ENCODE assay signal across 11 cellular contexts in the genomic region with DNA sequence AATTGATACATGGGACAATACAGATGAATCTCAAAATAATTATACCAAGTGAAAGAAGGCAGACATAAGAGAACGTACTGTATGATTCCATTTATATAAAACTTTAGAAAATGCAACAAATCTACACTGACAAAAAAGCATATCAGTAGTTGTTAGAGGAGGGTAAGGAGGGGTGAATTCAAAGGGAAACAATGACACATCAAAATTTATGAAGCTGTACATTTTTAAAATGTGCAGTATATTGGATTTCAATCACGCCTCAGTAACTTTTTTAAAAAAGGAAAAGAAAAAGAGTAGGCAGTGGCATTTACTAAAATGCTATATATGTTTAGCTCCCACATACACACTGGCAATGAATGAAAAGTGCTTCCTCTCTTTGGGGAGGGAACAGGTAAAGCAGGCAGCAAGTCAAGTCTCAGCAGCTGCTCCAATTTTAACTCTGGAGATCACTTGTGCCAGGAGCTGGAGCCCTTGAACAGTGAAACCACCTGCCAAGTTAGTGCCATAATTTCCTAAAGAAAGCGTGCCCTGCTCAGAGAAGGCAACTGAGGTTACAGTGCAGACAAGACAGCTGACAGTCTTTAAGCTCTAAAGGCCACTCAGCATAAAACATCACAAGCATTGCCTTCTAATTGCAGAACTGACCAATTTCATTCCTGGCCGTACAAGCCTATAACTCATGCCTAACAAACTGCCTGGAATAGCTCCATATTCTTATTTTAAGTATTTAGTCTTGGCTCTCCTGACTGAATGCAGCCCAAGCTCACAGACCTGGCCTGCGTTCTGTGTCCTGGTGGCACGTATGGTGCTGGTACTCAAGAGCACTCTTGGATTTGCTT. TPM values are rescaled to one million over a fixed set of nuclear protein-coding genes. Genes with fewer than 3 reads are reported as not detected.
DNase-seq lines count a peak whose midpoint lies in the region; ATAC-seq and TF ChIP-seq lines count a peak whose summit lies in the region.
"Had no signal": no experiment of that assay in that cellular context is flagged by ENCODE, and none has a peak within 500 bp of the region (broad histone marks: within the 10 kb centered on the region; RNA-seq: fewer than 3 reads in every experiment).

No MANE protein-coding gene starts in this region.

- H3K27ac Mint-ChIP-seq in brain, result peak overlapping the region in 3 of 5 experiments; percentile 30 to 53 (median 45)
- H3K27ac Mint-ChIP-seq: T-helper 1 cell treated with Interleukin-12 subunit alpha and Interleukin-12 subunit beta and Interleukin-4 antibody, amounts not matched to agents 30 μg/mL and 1 μg/mL, for 36 hours had no signal

- ATAC-seq in GM21390 (IDR thresholded peaks at IDR 0.05; ENCODE audit: unreplicated experiment), result no peak

- peaks cover 44% of the 10 kb centered on the region for H3K79me1 ChIP-seq in mesendoderm (ENCODE audit: low read length)

- H3K4me1 ChIP-seq in BLaER1 treated with 17β-estradiol and CSF1 and Interleukin-3, amounts not matched to agents 10 nM and 100 nM, result peaks cover 57 to 100% (median 76%) of the 10 kb centered on the region in 10 experiments
- H3K4me1 ChIP-seq in osteoblast (ENCODE audit: insufficient read depth, low read length), result peaks cover 22% of the 10 kb centered on the region
- no peaks in the 10 kb centered on the region for H3K4me1 ChIP-seq in mesendoderm (ENCODE audit: control insufficient read depth, low read depth, low read length)

- H3K4ac ChIP-seq in mesendoderm (ENCODE audit: low read depth, low read length), result no peak overlapping the region

- no peaks in the 10 kb centered on the region for H3K9me3 Mint-ChIP-seq in brain
- H3K9me3 Mint-ChIP-seq: T-helper 1 cell treated with Interleukin-12 subunit alpha and Interleukin-12 subunit beta and Interleukin-4 antibody, amounts not matched to agents 30 μg/mL and 1 μg/mL, for 36 hours had no signal

- H3K36me3 Mint-ChIP-seq in brain, result peaks cover 14% of the 10 kb centered on the region

- no peak overlapping the region for H3K23ac ChIP-seq in mesendoderm (ENCODE audit: low read length)

- H3K18ac ChIP-seq in mesendoderm (ENCODE audit: low read length), result no peak overlapping the region

- peaks cover 22 to 82% (median 57%) of the 10 kb centered on the region in 11 experiments for H3K36me3 ChIP-seq in BLaER1 treated with 17β-estradiol and CSF1 and Interleukin-3, amounts not matched to agents 10 nM and 100 nM
- H3K36me3 ChIP-seq in osteoblast (ENCODE audit: insufficient read depth, low read length) (no peaks in the 10 kb centered on the region), mesendoderm (ENCODE audit: control insufficient read depth, insufficient read depth, low read length) (no peaks in the 10 kb centered on the region)

- H2BK5ac ChIP-seq in mesendoderm (ENCODE audit: low read length), result no peak overlapping the region

- H3K56ac ChIP-seq in mesendoderm (ENCODE audit: low read length), result no peak overlapping the region

- H2AK5ac ChIP-seq in mesendoderm (ENCODE audit: low read length), result no peak overlapping the region

- DNase-seq in LNCaP clone FGC (ENCODE audit: low read depth) (peak; percentile 74), osteoblast (ENCODE audit: insufficient read length, low spot score, missing footprints) (no peak), mesendoderm (no peak), NCI-H146 treated with DMSO at 0.1 percent for 48 hours (lab: John Stamatoyannopoulos, UW; ENCODE audit: unreplicated experiment) (no peak), HEK293T (ENCODE audit: extremely low spot score) (no peak)
- DNase-seq: kidney glomerular epithelial cell, NCI-H82 had no signal

- no peak overlapping the region for H4K5ac ChIP-seq in mesendoderm (ENCODE audit: low read length)

- H3K27ac ChIP-seq in BLaER1 treated with 17β-estradiol and CSF1 and Interleukin-3, amounts not matched to agents 10 nM and 100 nM, result peak overlapping the region in 2 of 11 experiments; percentile 2 to 12; a peak in 1 of 22 replicates
- H3K27ac ChIP-seq in osteoblast (ENCODE audit: low read depth, low read length) (peak overlapping the region; percentile 34), mesendoderm (ENCODE audit: low read depth, low read length) (no peak overlapping the region)

- no peak overlapping the region for H2BK15ac ChIP-seq in mesendoderm (replicated peaks; ENCODE audit: low read depth)

- H3K9me3 ChIP-seq in BLaER1 treated with 17β-estradiol and CSF1 and Interleukin-3, amounts not matched to agents 10 nM and 100 nM (replicated peaks in 1 of 11), result no peaks in the 10 kb centered on the region
- H3K9me3 ChIP-seq in osteoblast (ENCODE audit: low read depth, low read length), result no peaks in the 10 kb centered on the region

- no peak overlapping the region for H3K4me3 ChIP-seq in BLaER1 treated with 17β-estradiol and CSF1 and Interleukin-3, amounts not matched to agents 10 nM and 100 nM
- H3K4me3 ChIP-seq in LNCaP clone FGC (ENCODE audit: low read depth, low read length) (peak overlapping the region; percentile 3; the same call in 1 of the 2 replicates), osteoblast (ENCODE audit: insufficient read depth, low read length) (no peak overlapping the region), mesendoderm (ENCODE audit: low read length) (no peak overlapping the region)

- peaks cover 100% of the 10 kb centered on the region for H3K79me2 ChIP-seq in osteoblast (ENCODE audit: insufficient read depth, low read length)
- peaks cover 83% of the 10 kb centered on the region for H3K79me2 ChIP-seq in mesendoderm (ENCODE audit: control insufficient read depth, insufficient read depth, low read length)

- peaks cover 3% of the 10 kb centered on the region for H3K27me3 Mint-ChIP-seq in brain

- no peak for TF ChIP-seq CTCF in LNCaP clone FGC (IDR thresholded peaks at IDR 0.05; ENCODE audit: control insufficient read depth, extremely low read depth, insufficient read depth)
- TF ChIP-seq CTCF in brain (conservative IDR thresholded peaks at IDR 0.05), result no peak
- no peak for TF ChIP-seq CTCF in osteoblast (IDR thresholded peaks at IDR 0.05; ENCODE audit: extremely low read depth, low read depth, low read length)

- H2BK120ac ChIP-seq in mesendoderm (ENCODE audit: low read depth, low read length), result no peak overlapping the region

- CTCF ChIA-PET in HEK293T (lab: Yijun Ruan, JAX), result no interaction called here

- no peaks in the 10 kb centered on the region for H3K27me3 ChIP-seq in BLaER1 treated with 17β-estradiol and CSF1 and Interleukin-3, amounts not matched to agents 10 nM and 100 nM
- H3K27me3 ChIP-seq in osteoblast (ENCODE audit: insufficient read depth, low read length) (no peaks in the 10 kb centered on the region), mesendoderm (ENCODE audit: insufficient read depth, low read length, poor library complexity) (no peaks in the 10 kb centered on the region)

- H3K4me2 ChIP-seq in BLaER1 treated with 17β-estradiol and CSF1 and Interleukin-3, amounts not matched to agents 10 nM and 100 nM, result peak overlapping the region; percentile 35 to 94 (median 51)
- no peak overlapping the region for H3K4me2 ChIP-seq in osteoblast (ENCODE audit: insufficient read depth, low read length)
- H3K4me2 ChIP-seq in mesendoderm (ENCODE audit: low read length), result no peak overlapping the region

- peaks cover 74% of the 10 kb centered on the region for H3K4me1 Mint-ChIP-seq in brain

- H2AFZ ChIP-seq in osteoblast (ENCODE audit: low read length), result no peak overlapping the region

- no peak overlapping the region for H4K8ac ChIP-seq in mesendoderm (ENCODE audit: low read depth, low read length)

- peaks cover 85 to 100% (median 100%) of the 10 kb centered on the region in 11 experiments for H4K20me1 ChIP-seq in BLaER1 treated with 17β-estradiol and CSF1 and Interleukin-3, amounts not matched to agents 10 nM and 100 nM
- peaks cover 81% of the 10 kb centered on the region for H4K20me1 ChIP-seq in osteoblast (ENCODE audit: insufficient read depth, low read length)

- POLR2A ChIA-PET in HEK293T (lab: Yijun Ruan, JAX), result interaction anchor here (2.8 kb wide), 1 partner anchor 10 kb away, joined by 14 read pairs; a partner anchor contains a TSS

- no peak overlapping the region for H3K4me3 Mint-ChIP-seq in brain
- H3K4me3 Mint-ChIP-seq: T-helper 1 cell treated with Interleukin-12 subunit alpha and Interleukin-12 subunit beta and Interleukin-4 antibody, amounts not matched to agents 30 μg/mL and 1 μg/mL, for 36 hours had no signal

- peak overlapping the region in 1 of 11 experiments; percentile 25; a peak in 3 of 22 replicates for H3K9ac ChIP-seq in BLaER1 treated with 17β-estradiol and CSF1 and Interleukin-3, amounts not matched to agents 10 nM and 100 nM
- H3K9ac ChIP-seq in mesendoderm (ENCODE audit: low read length), result no peak overlapping the region

- no CpG with 5 or more reads among the region's 6 CpGs for WGBS in mesendoderm (ENCODE audit: extremely low coverage, insufficient coverage, low lambda C conversion rate)

TF ChIP-seq in HEK293T, 16 proteins besides CTCF, POLR2A, EP300 and RAD21:
- TF ChIP-seq, protein P1, sequence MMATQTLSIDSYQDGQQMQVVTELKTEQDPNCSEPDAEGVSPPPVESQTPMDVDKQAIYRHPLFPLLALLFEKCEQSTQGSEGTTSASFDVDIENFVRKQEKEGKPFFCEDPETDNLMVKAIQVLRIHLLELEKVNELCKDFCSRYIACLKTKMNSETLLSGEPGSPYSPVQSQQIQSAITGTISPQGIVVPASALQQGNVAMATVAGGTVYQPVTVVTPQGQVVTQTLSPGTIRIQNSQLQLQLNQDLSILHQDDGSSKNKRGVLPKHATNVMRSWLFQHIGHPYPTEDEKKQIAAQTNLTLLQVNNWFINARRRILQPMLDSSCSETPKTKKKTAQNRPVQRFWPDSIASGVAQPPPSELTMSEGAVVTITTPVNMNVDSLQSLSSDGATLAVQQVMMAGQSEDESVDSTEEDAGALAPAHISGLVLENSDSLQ (IDR thresholded peaks at IDR 0.05), result no peak
- TF ChIP-seq L3MBTL2 (conservative IDR thresholded peaks at IDR 0.05) (no peak), LEF1 (IDR thresholded peaks at IDR 0.05; ENCODE audit: borderline replicate concordance) (no peak), HDGF (IDR thresholded peaks at IDR 0.05; ENCODE audit: borderline replicate concordance) (no peak), FOXM1 (IDR thresholded peaks at IDR 0.05; ENCODE audit: borderline replicate concordance) (no peak), FOXK2 (IDR thresholded peaks at IDR 0.05) (no peak)

RNA-seq across cellular contexts. Expression of a gene that starts 10.9 kb away (rescaled TPM):
- 396 TPM for polyA plus RNA-seq in brain (ENCODE audit: insufficient read depth, low read depth, low replicate concordance)
- total RNA-seq in osteoblast, result 150 and 154 TPM in 2 replicates
- 234 TPM for polyA plus RNA-seq in mesendoderm (2013, experiment 1 of 2)
- polyA plus RNA-seq in mesendoderm (2013, experiment 2 of 2), result 233 TPM

RNA-seq across cellular contexts. Expression of a gene that starts 53.0 kb away (rescaled TPM):
- 9.5 TPM for polyA plus RNA-seq in brain (ENCODE audit: insufficient read depth, low read depth, low replicate concordance)
- 2.2 and 3.2 TPM in 2 replicates for total RNA-seq in osteoblast
- 1.2 TPM for polyA plus RNA-seq in mesendoderm (2013, experiment 1 of 2)
- polyA plus RNA-seq in mesendoderm (2013, experiment 2 of 2), result 1.1 TPM

Comparison
In these comparisons a context has a peak if more than half of its experiments do, and no peak if none do; other contexts are left out.
1. H3K4me2 ChIP-seq: peak in BLaER1 treated with 17β-estradiol and CSF1 and Interleukin-3, amounts not matched to agents 10 nM and 100 nM (11 of 11); none in osteoblast (single experiment) and mesendoderm (single experiment).